In the genomic region with DNA sequence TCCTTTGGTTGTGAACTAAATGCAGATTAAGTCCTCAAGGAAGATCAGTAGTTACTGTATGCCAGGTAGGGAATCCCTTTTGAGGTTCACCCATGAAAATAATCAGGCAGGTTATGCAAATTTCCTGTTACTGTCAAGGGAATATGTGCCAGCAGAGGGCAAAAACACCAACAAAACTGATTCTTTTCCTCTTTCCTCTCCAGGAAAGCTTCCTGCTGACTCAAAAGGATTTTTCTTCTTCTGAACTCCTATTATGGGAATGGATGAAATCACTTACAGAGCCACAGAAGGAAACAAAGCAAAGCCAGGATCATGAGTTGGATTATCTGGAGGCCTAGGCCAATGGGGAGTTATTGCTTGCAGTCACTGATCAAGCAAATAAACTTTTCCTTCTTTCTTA, we compare ENCODE assay signal across 20 cellular contexts. TPM values are rescaled to one million over a fixed set of nuclear protein-coding genes. Genes with fewer than 3 reads are reported as not detected.
DNase-seq lines count a peak whose midpoint lies in the region; ATAC-seq and TF ChIP-seq lines count a peak whose summit lies in the region.
"Had no signal": no experiment of that assay in that cellular context is flagged by ENCODE, and none has a peak within 500 bp of the region (broad histone marks: within the 10 kb centered on the region; RNA-seq: fewer than 3 reads in every experiment).

No MANE protein-coding gene starts in this region.

- POLR2A ChIA-PET in WTC11 (lab: Charles Lee), result no interaction called here

- H3K27ac ChIP-seq in foreskin keratinocyte, result no peak overlapping the region
- H3K27ac ChIP-seq: 22Rv1, GM23248 had no signal

- no peak overlapping the region for H3K27ac Mint-ChIP-seq in WTC11
- H3K27ac Mint-ChIP-seq in CD14-positive monocyte, result no peak overlapping the region

- H3K9me3 Mint-ChIP-seq in WTC11, result no peaks in the 10 kb centered on the region
- H3K9me3 Mint-ChIP-seq in CD14-positive monocyte, result peaks cover 0 to 8% (median 2%) of the 10 kb centered on the region in 7 donors

- H3K4me1 ChIP-seq in foreskin keratinocyte, result no peaks in the 10 kb centered on the region

- CTCF ChIA-PET in WTC11 (lab: Charles Lee), result interaction anchor here (1.0 kb wide), 1 partner anchor 96 kb away, joined by 3 read pairs; no protein-coding TSS in a partner anchor

- intact Hi-C loops in CD14-positive monocyte (cut with micrococcal nuclease), result no loop called here

- ATAC-seq in WTC11 (peak; percentile 17), foreskin keratinocyte (peak; percentile 37), GM19023 (IDR thresholded peaks at IDR 0.05; ENCODE audit: unreplicated experiment) (no peak), GM19351 (IDR thresholded peaks at IDR 0.05; ENCODE audit: unreplicated experiment) (no peak)
- ATAC-seq: SK-N-SH treated with all-trans-retinoic acid at 6 μM for 48 hours had no signal

- no peak overlapping the region for H3K4me3 ChIP-seq in retinal pigment epithelial cell (ENCODE audit: low read length)
- H3K4me3 ChIP-seq: GM23248 had no signal

- DNase-seq in DMS 273 (lab: John Stamatoyannopoulos, UW; ENCODE audit: unreplicated experiment), result peak; percentile 9
- DNase-seq in DMS 273 treated with DMSO at 0.1 percent for 48 hours (lab: John Stamatoyannopoulos, UW), result no peak
- no peak for DNase-seq in WTC11 (ENCODE audit: low spot score)
- peak in 1 of 2 donors; percentile 55 for DNase-seq in foreskin keratinocyte
- no peak for DNase-seq in retinal pigment epithelial cell (ENCODE audit: low read depth)
- DNase-seq in CD14-positive monocyte (ENCODE audit: low spot score), result no peak
- DNase-seq: DMS79, GM23248, NCI-H1092, NCI-H2107, NCI-H345, NCI-H69, Right ventricle myocardium superior had no signal

- no peak for TF ChIP-seq CTCF in WTC11 (IDR thresholded peaks at IDR 0.05)
- peak; percentile 64 for TF ChIP-seq CTCF in foreskin keratinocyte (conservative IDR thresholded peaks at IDR 0.05)
- peak; percentile 11 for TF ChIP-seq CTCF in retinal pigment epithelial cell (conservative IDR thresholded peaks at IDR 0.05; ENCODE audit: low read depth, low read length)
- no peak for TF ChIP-seq CTCF in CD14-positive monocyte (IDR thresholded peaks at IDR 0.05)

- H3K27me3 Mint-ChIP-seq in WTC11 (ENCODE audit: low read depth) (no peaks in the 10 kb centered on the region), CD14-positive monocyte (ENCODE audit: low read depth in 3 of 3) (peaks cover 0 to 2% (median 0%) of the 10 kb centered on the region in 3 donors)

- peaks cover 15% of the 10 kb centered on the region for H3K4me1 Mint-ChIP-seq in WTC11
- no peaks in the 10 kb centered on the region for H3K4me1 Mint-ChIP-seq in CD14-positive monocyte

- H3K4me3 Mint-ChIP-seq in WTC11, result no peak overlapping the region
- no peak overlapping the region for H3K4me3 Mint-ChIP-seq in CD14-positive monocyte

- H3K36me3 Mint-ChIP-seq in WTC11, result no peaks in the 10 kb centered on the region
- H3K36me3 Mint-ChIP-seq in CD14-positive monocyte, result no peaks in the 10 kb centered on the region

- H3K27me3 ChIP-seq in foreskin keratinocyte, result no peaks in the 10 kb centered on the region

TF ChIP-seq in WTC11, 78 proteins besides CTCF, POLR2A, EP300 and RAD21:
- TF ChIP-seq MYBL2 (CRISPR knock-in tag; IDR thresholded peaks at IDR 0.05) (no peak), ZNF396 (CRISPR knock-in tag; IDR thresholded peaks at IDR 0.05; ENCODE audit: borderline replicate concordance) (no peak)

RNA-seq across cellular contexts. Expression of a gene that starts 49.8 kb away (rescaled TPM):
- total RNA-seq in WTC11 (2021), result not detected in 3 replicates
- total RNA-seq in foreskin keratinocyte, result 0.04 and 0.10 TPM in 2 replicates
- not detected in 2 replicates for polyA plus RNA-seq in foreskin keratinocyte
- not detected for polyA plus RNA-seq in CD14-positive monocyte
- total RNA-seq: GM23248, HT-29, M059J, Right ventricle myocardium superior had no signal
- polyA plus RNA-seq: BJ, GM23248 had no signal

Comparison
In these comparisons a context has a peak if more than half of its experiments do, and no peak if none do; other contexts are left out.
1. ATAC-seq: peak in WTC11 (single experiment) and foreskin keratinocyte (single experiment); none in GM19023 (single experiment) and GM19351 (single experiment).
2. CTCF ChIP-seq: peak in foreskin keratinocyte (single experiment) and retinal pigment epithelial cell (single experiment); none in WTC11 (single experiment) and CD14-positive monocyte (single experiment).